In genomic region chr6:144585217-144585814, GRCh38 we compare ENCODE assay signal across 8 cellular contexts.
DNase-seq lines count a peak whose midpoint lies in the region; ATAC-seq, FAIRE-seq and TF ChIP-seq lines count a peak whose summit lies in the region.

No MANE protein-coding gene starts in this region.

- H3K9me3 ChIP-seq in heart right ventricle (no peaks in the 10 kb centered on the region), adipocyte (ENCODE audit: control insufficient read depth, low read length) (no peaks in the 10 kb centered on the region)

- ATAC-seq in heart right ventricle (no peak), left cardiac atrium (no peak), GM21367 (IDR thresholded peaks at IDR 0.05; ENCODE audit: unreplicated experiment) (no peak)

- FAIRE-seq in urothelium cell line (lab: Jason Lieb, UNC) = no peak

- H3K27me3 ChIP-seq in heart right ventricle (no peaks in the 10 kb centered on the region), adipocyte (replicated peaks; ENCODE audit: control insufficient read depth, insufficient read depth, low read length) (no peaks in the 10 kb centered on the region)

- intact Hi-C loops in heart right ventricle (cut with DNase I) = loop anchor here (2.0 to 10.0 kb wide), 14 partner anchors 229 to 1119 kb away; no protein-coding TSS in a partner anchor
- intact Hi-C loops in left cardiac atrium (cut with DNase I) = loop anchor here in 1 of 2 donors (5.0 to 10.0 kb wide), 2 partner anchors 439 to 1047 kb away; no protein-coding TSS in a partner anchor

- H3K4me1 ChIP-seq in heart right ventricle (peaks cover 2 to 62% (median 25%) of the 10 kb centered on the region in 9 donors), adipocyte (ENCODE audit: control insufficient read depth, insufficient read depth, low read length) (peaks cover 78% of the 10 kb centered on the region)

- H3K4me3 ChIP-seq in heart right ventricle (no peak overlapping the region), adipocyte (ENCODE audit: low read length) (peak overlapping the region; percentile 80)

- 27 to 33% methylated on average over 3 of the region's 3 CpGs for WGBS in heart right ventricle, 2 donors

- DNase-seq in heart right ventricle (no peak), left cardiac atrium (no peak), NCI-H2107 treated with DMSO at 0.1 percent for 48 hours (lab: John Stamatoyannopoulos, UW; ENCODE audit: unreplicated experiment) (peak; percentile 88), adipocyte (ENCODE audit: low read depth) (peak; percentile 73), iris pigment epithelial cell (ENCODE audit: low read depth) (peak; percentile 50), urothelium cell line (ENCODE audit: low spot score) (peak; percentile 12)
- no peak for DNase-seq in activated CD4-positive, CD25-positive, alpha-beta regulatory T cell (lab: John Stamatoyannopoulos, UW)

- peak overlapping the region; percentile 80 for H3K9ac ChIP-seq in adipocyte (ENCODE audit: low read length)

- no peak overlapping the region for H3K27ac ChIP-seq in heart right ventricle

- TF ChIP-seq CTCF in heart right ventricle (IDR thresholded peaks at IDR 0.05) = peak; percentile 28 to 79 (median 65)

- peaks cover 0 to 29% (median 0%) of the 10 kb centered on the region in 9 donors for H3K36me3 ChIP-seq in heart right ventricle
- peaks cover 14% of the 10 kb centered on the region for H3K36me3 ChIP-seq in adipocyte (ENCODE audit: control insufficient read depth, insufficient read depth, low read length, severe bottlenecking)

Comparison
In these comparisons a context has a peak if more than half of its experiments do, and no peak if none do; other contexts are left out.
1. DNase-seq: peak in NCI-H2107 treated with DMSO at 0.1 percent for 48 hours (single experiment), adipocyte (single experiment), iris pigment epithelial cell (single experiment) and urothelium cell line (single experiment); none in heart right ventricle (0 of 2), left cardiac atrium (single experiment) and activated CD4-positive, CD25-positive, alpha-beta regulatory T cell (0 of 4).